Comparison of ENCODE assay signal across 23 cellular contexts in the genomic region with DNA sequence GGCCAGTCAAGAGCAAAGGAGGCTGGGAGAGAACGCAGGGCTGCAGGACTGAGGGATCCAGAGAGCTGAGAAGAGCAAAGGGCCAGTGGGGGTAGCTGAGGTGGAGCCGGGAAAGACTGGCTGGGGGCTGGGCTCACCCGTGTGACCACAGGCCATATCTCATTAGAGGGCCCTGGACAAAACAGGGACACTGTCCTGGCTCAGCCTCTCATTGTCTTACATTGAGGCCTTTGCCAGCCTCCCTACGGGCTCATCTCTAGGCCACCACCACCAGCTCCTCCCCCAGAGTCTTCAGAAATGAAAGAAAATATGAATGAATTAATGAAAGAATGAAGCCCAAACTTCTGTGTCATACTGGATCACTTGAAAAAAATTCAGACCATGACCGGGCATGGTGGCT. TPM values are rescaled to one million over a fixed set of nuclear protein-coding genes. Genes with fewer than 3 reads are reported as not detected.
DNase-seq lines count a peak whose midpoint lies in the region; ATAC-seq, FAIRE-seq and TF ChIP-seq lines count a peak whose summit lies in the region.
"Had no signal": no experiment of that assay in that cellular context is flagged by ENCODE, and none has a peak within 500 bp of the region (broad histone marks: within the 10 kb centered on the region; RNA-seq: fewer than 3 reads in every experiment).

No MANE protein-coding gene starts in this region.

- H2BK12ac ChIP-seq in H9 (ENCODE audit: insufficient read length, low read depth, low read length) (no peak overlapping the region), H1 (ENCODE audit: low read depth, low read length) (0 out of 2 replicates have a peak overlapping the region, but pooled peaks have one; percentile 71)

- no peak overlapping the region for H3K4me3 ChIP-seq in BLaER1 treated with 17β-estradiol and CSF1 and Interleukin-3, amounts not matched to agents 10 nM and 100 nM
- no peak overlapping the region for H3K4me3 ChIP-seq in H1 (ENCODE audit: extremely low read depth in 1 of 4, insufficient read depth in 2 of 4, low read depth in 3 of 4, low read length in 4 of 4)
- H3K4me3 ChIP-seq: A549, GM23338, MG63, SJCRH30 had no signal

- H2BK5ac ChIP-seq in H9 (ENCODE audit: insufficient read length, low read length) (no peak overlapping the region), H1 (ENCODE audit: low read depth, low read length) (peak overlapping the region; percentile 10; the same call in 1 of the 2 replicates)

- no peaks in the 10 kb centered on the region for H3K79me2 ChIP-seq in H9 (ENCODE audit: insufficient read depth, low read length)
- no peaks in the 10 kb centered on the region for H3K79me2 ChIP-seq in H1 (ENCODE audit: control insufficient read depth in 1 of 2, insufficient read depth in 2 of 2, low read length in 2 of 2)

- H3K27ac ChIP-seq in BLaER1 treated with 17β-estradiol and CSF1 and Interleukin-3, amounts not matched to agents 10 nM and 100 nM = peak overlapping the region in 7 of 11 experiments; percentile 6 to 77 (median 40); a peak in 12 of 22 replicates
- H3K27ac ChIP-seq in H9 (ENCODE audit: insufficient read length, low read depth, low read length) (no peak overlapping the region), H1 (ENCODE audit: low read depth, low read length) (no peak overlapping the region)
- H3K27ac ChIP-seq: A549, SJCRH30 had no signal

- H2BK120ac ChIP-seq in H9 (ENCODE audit: low read depth, low read length, poor library complexity, severe bottlenecking) = no peak overlapping the region
- no peak overlapping the region for H2BK120ac ChIP-seq in H1 (replicated peaks; ENCODE audit: low read depth, low read length)

- TF ChIP-seq EP300 in H1 (IDR thresholded peaks at IDR 0.05; ENCODE audit: borderline replicate concordance in 1 of 2, low read depth in 2 of 2, low read length in 2 of 2) = no peak

- H4K91ac ChIP-seq in H9 (ENCODE audit: insufficient read length, low read depth, low read length) (no peak overlapping the region), H1 (replicated peaks; ENCODE audit: insufficient read length, low read length) (peak overlapping the region; percentile 52)

- no peak for TF ChIP-seq POLR2A in H1 (IDR thresholded peaks at IDR 0.05; ENCODE audit: control extremely low read depth in 1 of 2, low read depth in 2 of 2, low read length in 2 of 2)

- H2AFZ ChIP-seq in H9 (ENCODE audit: low read length) (no peak overlapping the region), H1 (ENCODE audit: low read length) (no peak overlapping the region)
- H2AFZ ChIP-seq: GM23338 had no signal

- no CpG with 5 or more reads among the region's 5 CpGs for WGBS in H9 (ENCODE audit: extremely low coverage, insufficient read length, low lambda C conversion rate)
- WGBS in H1 (ENCODE audit: extremely low coverage in 1 of 2, insufficient coverage in 1 of 2, insufficient read length in 1 of 2, insufficient replicate concordance in 2 of 2, low coverage in 1 of 2, low lambda C conversion rate in 2 of 2, missing lambda C conversion rate in 1 of 2), 2 experiments = 84% methylated on average over 5 of the region's 5 CpGs; no CpG with 5 or more reads in 1 of the 2 experiments

- H3K9me3 Mint-ChIP-seq in H9 = no peaks in the 10 kb centered on the region
- H3K9me3 Mint-ChIP-seq in stimulated activated effector memory CD8-positive, alpha-beta T cell treated with anti-CD3 and anti-CD28 coated beads, Interleukin-12 subunit alpha, Interleukin-12 subunit beta, amount 100 ng/mL, for 72 hours = no peaks in the 10 kb centered on the region
- H3K9me3 Mint-ChIP-seq: CD8-positive, alpha-beta T cell; GM23338 had no signal

- H3K56ac ChIP-seq in H9 (ENCODE audit: insufficient read length, low read depth, low read length) = no peak overlapping the region
- H3K56ac ChIP-seq in H1 (replicated peaks; ENCODE audit: insufficient read length, low read depth, low read length) = no peak overlapping the region

- POLR2A ChIA-PET in H1 (lab: Charles Lee; ENCODE audit: partially characterized antibody) = no interaction called here

- H2BK15ac ChIP-seq in H9 (ENCODE audit: low read depth, low read length) (no peak overlapping the region), H1 (ENCODE audit: low read length) (no peak overlapping the region)

- FAIRE-seq in H1 (lab: Jason Lieb, UNC) = no peak
- FAIRE-seq: A549, GM12892, GM18507, RCC 7860 had no signal

- H3K23me2 ChIP-seq in H9 (ENCODE audit: insufficient read length, low read depth, low read length, poor library complexity, severe bottlenecking) (no peaks in the 10 kb centered on the region), H1 (ENCODE audit: low read depth, low read length) (no peaks in the 10 kb centered on the region)

- no peak overlapping the region for H3K4me3 Mint-ChIP-seq in H9
- H3K4me3 Mint-ChIP-seq in stimulated activated effector memory CD8-positive, alpha-beta T cell treated with anti-CD3 and anti-CD28 coated beads, Interleukin-12 subunit alpha, Interleukin-12 subunit beta, amount 100 ng/mL, for 72 hours = no peak overlapping the region
- H3K4me3 Mint-ChIP-seq: CD8-positive, alpha-beta T cell; GM23338 had no signal

- no peaks in the 10 kb centered on the region for H3K9me3 ChIP-seq in BLaER1 treated with 17β-estradiol and CSF1 and Interleukin-3, amounts not matched to agents 10 nM and 100 nM (replicated peaks in 1 of 11)
- H3K9me3 ChIP-seq in H9 (ENCODE audit: control insufficient read depth, low read depth, low read length) = no peaks in the 10 kb centered on the region
- no peaks in the 10 kb centered on the region for H3K9me3 ChIP-seq in H1 (ENCODE audit: insufficient read depth in 2 of 2, low read depth in 1 of 2, low read length in 1 of 2)
- H3K9me3 ChIP-seq: A549, MG63, SJCRH30 had no signal

- H4K8ac ChIP-seq in H9 (replicated peaks; ENCODE audit: insufficient read length, low read depth, low read length) (no peak overlapping the region), H1 (ENCODE audit: extremely low read depth, insufficient read depth, low read length) (peak overlapping the region; percentile 22; the same call in 1 of the 2 replicates)

- no peak overlapping the region for H3K14ac ChIP-seq in H9 (ENCODE audit: insufficient read depth, low read length)
- no peak overlapping the region for H3K14ac ChIP-seq in H1 (ENCODE audit: insufficient read length)

- H4K20me1 ChIP-seq in BLaER1 treated with 17β-estradiol and CSF1 and Interleukin-3, amounts not matched to agents 10 nM and 100 nM = no peaks in the 10 kb centered on the region
- no peaks in the 10 kb centered on the region for H4K20me1 ChIP-seq in H9 (ENCODE audit: control insufficient read depth, insufficient read depth, insufficient read length)
- H4K20me1 ChIP-seq in H1 (replicated peaks in 1 of 2; ENCODE audit: control insufficient read depth in 1 of 2, insufficient read depth in 2 of 2, low read length in 2 of 2) = no peaks in the 10 kb centered on the region

- H2BK20ac ChIP-seq in H9 (ENCODE audit: low read depth, low read length, poor library complexity, severe bottlenecking) (no peak overlapping the region), H1 (ENCODE audit: low read length) (no peak overlapping the region)

- H3K4me1 ChIP-seq in BLaER1 treated with 17β-estradiol and CSF1 and Interleukin-3, amounts not matched to agents 10 nM and 100 nM = peaks cover 24 to 73% (median 56%) of the 10 kb centered on the region in 10 experiments
- H3K4me1 ChIP-seq in H9 (ENCODE audit: insufficient read depth, low read length) (peaks cover 2% of the 10 kb centered on the region; the same call in 1 of the 2 replicates), H1 (replicated peaks in 1 of 4; ENCODE audit: control insufficient read depth in 3 of 4, insufficient read depth in 4 of 4, low read length in 3 of 4) (peaks cover 0 to 28% (median 13%) of the 10 kb centered on the region in 4 experiments; a peak in 5 of 7 replicates)
- H3K4me1 ChIP-seq: A549, SJCRH30 had no signal

- peak overlapping the region in 7 of 11 experiments; percentile 72 to 83 (median 77); a peak in 8 of 22 replicates for H3K4me2 ChIP-seq in BLaER1 treated with 17β-estradiol and CSF1 and Interleukin-3, amounts not matched to agents 10 nM and 100 nM
- no peak overlapping the region for H3K4me2 ChIP-seq in H9 (ENCODE audit: insufficient read depth, insufficient read length, low read length)
- no peak overlapping the region for H3K4me2 ChIP-seq in H1 (ENCODE audit: insufficient read depth in 1 of 2, low read depth in 2 of 2, low read length in 2 of 2)
- H3K4me2 ChIP-seq: A549, GM23338 had no signal

- TF ChIP-seq CTCF in H9 (conservative IDR thresholded peaks at IDR 0.05) (no peak), H1 (IDR thresholded peaks at IDR 0.05; ENCODE audit: control extremely low read depth in 1 of 3, insufficient read depth in 1 of 3, low read depth in 1 of 3, low read length in 3 of 3) (no peak)

- peak overlapping the region in 2 of 3 experiments; percentile 23 to 25; a peak in 2 of 7 replicates for H3K27ac Mint-ChIP-seq in H9
- peak overlapping the region; percentile 90 for H3K27ac Mint-ChIP-seq in stimulated activated effector memory CD8-positive, alpha-beta T cell treated with anti-CD3 and anti-CD28 coated beads, Interleukin-12 subunit alpha, Interleukin-12 subunit beta, amount 100 ng/mL, for 72 hours
- H3K27ac Mint-ChIP-seq: CD8-positive, alpha-beta T cell; GM23338 had no signal

- H3K23ac ChIP-seq in H9 (ENCODE audit: insufficient read length, low read depth, low read length) (no peak overlapping the region), H1 (ENCODE audit: insufficient read length) (no peak overlapping the region)

- H3K27me3 Mint-ChIP-seq in H9 (ENCODE audit: low read depth) = peaks cover 11% of the 10 kb centered on the region

- H3K4ac ChIP-seq in H9 (ENCODE audit: low read depth, low read length) (no peak overlapping the region), H1 (replicated peaks; ENCODE audit: insufficient read length, low read depth, low read length) (no peak overlapping the region)

- H3K79me1 ChIP-seq in H9 (ENCODE audit: insufficient read depth, low read depth, low read length, poor library complexity, severe bottlenecking) = no peaks in the 10 kb centered on the region
- no peaks in the 10 kb centered on the region for H3K79me1 ChIP-seq in H1 (ENCODE audit: low read depth, low read length)

- DNase-seq in H9 (no peak), H1 (ENCODE audit: low read depth in 1 of 2, low spot score in 2 of 2) (no peak), retina (no peak), DMS153 treated with DMSO at 0.1 percent for 48 hours (lab: John Stamatoyannopoulos, UW; ENCODE audit: unreplicated experiment) (no peak), kidney glomerular epithelial cell (lab: John Stamatoyannopoulos, UW) (no peak)
- no peak for DNase-seq in stimulated activated effector memory CD8-positive, alpha-beta T cell treated with anti-CD3 and anti-CD28 coated beads, Interleukin-12 subunit alpha, Interleukin-12 subunit beta, amount 100 ng/mL, for 72 hours (ENCODE audit: low spot score in 2 of 2)
- DNase-seq: CD8-positive, alpha-beta T cell; MG63; NCI-H1048; NCI-H1417 treated with DMSO at 0.1 percent for 48 hours; NCI-H187; NCI-H446 treated with DMSO at 0.1 percent for 48 hours; NCI-H526 treated with DMSO at 0.1 percent for 48 hours; OCI-M1; SJCRH30 had no signal

- no peak overlapping the region for H3T11ph ChIP-seq in H9 (ENCODE audit: low read length)

- no peaks in the 10 kb centered on the region for H3K36me3 ChIP-seq in BLaER1 treated with 17β-estradiol and CSF1 and Interleukin-3, amounts not matched to agents 10 nM and 100 nM
- H3K36me3 ChIP-seq in H1 (ENCODE audit: control insufficient read depth in 2 of 4, insufficient read depth in 4 of 4, low read length in 3 of 4) = no peaks in the 10 kb centered on the region
- H3K36me3 ChIP-seq: MG63, SJCRH30 had no signal

- H3K36me3 Mint-ChIP-seq in H9 (ENCODE audit: insufficient read depth in 1 of 3, low read depth in 3 of 3) = peaks cover 0 to 4% (median 0%) of the 10 kb centered on the region in 3 experiments; a peak in 3 of 7 replicates
- no peaks in the 10 kb centered on the region for H3K36me3 Mint-ChIP-seq in stimulated activated effector memory CD8-positive, alpha-beta T cell treated with anti-CD3 and anti-CD28 coated beads, Interleukin-12 subunit alpha, Interleukin-12 subunit beta, amount 100 ng/mL, for 72 hours
- H3K36me3 Mint-ChIP-seq: CD8-positive, alpha-beta T cell had no signal

- no peak overlapping the region for H4K5ac ChIP-seq in H9 (ENCODE audit: insufficient read length, low read depth, low read length)
- no peak overlapping the region for H4K5ac ChIP-seq in H1 (ENCODE audit: insufficient read length, low read depth, low read length)

- no peak for ATAC-seq in stimulated activated effector memory CD8-positive, alpha-beta T cell treated with anti-CD3 and anti-CD28 coated beads, Interleukin-12 subunit alpha, Interleukin-12 subunit beta, amount 100 ng/mL, for 72 hours
- ATAC-seq: A549; CD8-positive, alpha-beta T cell had no signal

- H2AK5ac ChIP-seq in H9 (ENCODE audit: insufficient read length, low read length) = no peak overlapping the region
- no peak overlapping the region for H2AK5ac ChIP-seq in H1 (ENCODE audit: low read depth, low read length)

- H3K4me1 Mint-ChIP-seq in H9 = peaks cover 30 to 40% of the 10 kb centered on the region in 2 experiments
- peaks cover 31% of the 10 kb centered on the region for H3K4me1 Mint-ChIP-seq in stimulated activated effector memory CD8-positive, alpha-beta T cell treated with anti-CD3 and anti-CD28 coated beads, Interleukin-12 subunit alpha, Interleukin-12 subunit beta, amount 100 ng/mL, for 72 hours

- CTCF ChIA-PET in H1 (lab: Charles Lee; ENCODE audit: partially characterized antibody) = interaction anchor here (1.1 to 4.7 kb wide), 7 partner anchors 8 to 144 kb away, joined by 3 to 49 read pairs (median 6); a partner anchor contains a TSS

- peak overlapping the region in 1 of 11 experiments; percentile 5; a peak in 1 of 22 replicates for H3K9ac ChIP-seq in BLaER1 treated with 17β-estradiol and CSF1 and Interleukin-3, amounts not matched to agents 10 nM and 100 nM
- H3K9ac ChIP-seq in H9 (ENCODE audit: extremely low read depth, insufficient read length, low read length) (no peak overlapping the region), H1 (replicated peaks in 1 of 4; ENCODE audit: extremely low read depth in 1 of 4, low read depth in 3 of 4, low read length in 3 of 4) (no peak overlapping the region)

- no peaks in the 10 kb centered on the region for H3K27me3 ChIP-seq in BLaER1 treated with 17β-estradiol and CSF1 and Interleukin-3, amounts not matched to agents 10 nM and 100 nM
- no peaks in the 10 kb centered on the region for H3K27me3 ChIP-seq in H9 (ENCODE audit: insufficient read depth, low read length)
- no peaks in the 10 kb centered on the region for H3K27me3 ChIP-seq in H1 (replicated peaks in 1 of 4; ENCODE audit: control insufficient read depth in 3 of 4, extremely low read depth in 1 of 4, insufficient read depth in 3 of 4, low read length in 3 of 4)
- H3K27me3 ChIP-seq: MG63 had no signal

- TF ChIP-seq RAD21 in H1 (IDR thresholded peaks at IDR 0.05 in 1 of 2, conservative IDR thresholded peaks at IDR 0.05 in 1 of 2; ENCODE audit: low read depth in 2 of 2, low read length in 2 of 2) = no peak

- no peak overlapping the region for H3K18ac ChIP-seq in H9 (ENCODE audit: insufficient read length, low read depth, low read length)
- no peak overlapping the region for H3K18ac ChIP-seq in H1 (ENCODE audit: extremely low read depth, low read length)

RNA-seq across cellular contexts. Expression of a gene that starts 9.2 kb away (rescaled TPM):
- total RNA-seq in H9 (2021) = 0.92 and 1.4 TPM in 2 replicates
- 1.0 and 1.1 TPM in 2 replicates for total RNA-seq in H1 (2021; fragmentation: NEBNext Ultra II Directional; extraction: Animal tissue kit (Norgen Biotek cat#: 25700))
- polyA plus RNA-seq in H1 (2011; rRNA removed) = 1.4 and 1.5 TPM in 2 replicates
- polyA plus RNA-seq in H1 (2011; cell fraction: cytosol; rRNA removed) = 0.75 TPM
- 0.86 TPM for polyA plus RNA-seq in H1 (2011; cell fraction: nucleus; rRNA removed)
- 0.84 to 1.0 TPM (median 0.98 TPM) in 4 replicates for polyA plus RNA-seq in H1 (2012, experiment 1 of 2)
- polyA plus RNA-seq in H1 (2012, experiment 2 of 2) = 0.87 TPM
- polyA plus RNA-seq in H1 (2013, experiment 1 of 2) = 0.79 TPM
- polyA plus RNA-seq in H1 (2013, experiment 2 of 2) = 0.79 TPM
- polyA minus RNA-seq in H1 (2011; rRNA and poly(A)+ RNA removed) = 1.0 and 1.5 TPM in 2 replicates
- 0.44 TPM for polyA minus RNA-seq in H1 (2011; cell fraction: cytosol; rRNA and poly(A)+ RNA removed)
- polyA minus RNA-seq in H1 (2011; cell fraction: nucleus; rRNA and poly(A)+ RNA removed) = 0.70 TPM
- total RNA-seq: SJCRH30 had no signal

RNA-seq across cellular contexts. Expression of a gene that starts 12.7 kb away (rescaled TPM):
- total RNA-seq in H9 (2021) = not detected in 2 replicates
- total RNA-seq in H1 (2021; fragmentation: NEBNext Ultra II Directional; extraction: Animal tissue kit (Norgen Biotek cat#: 25700)) = 0.84 TPM in 1 of 2 replicates, not detected in the other
- 0.28 and 0.30 TPM in 2 replicates for polyA plus RNA-seq in H1 (2011; rRNA removed)
- polyA plus RNA-seq in H1 (2011; cell fraction: cytosol; rRNA removed) = 0.28 TPM
- 0.33 TPM for polyA plus RNA-seq in H1 (2011; cell fraction: nucleus; rRNA removed)
- polyA plus RNA-seq in H1 (2012, experiment 1 of 2) = 0.24 to 0.43 TPM (median 0.28 TPM) in 3 of 4 replicates, not detected in the other
- polyA plus RNA-seq in H1 (2012, experiment 2 of 2) = 0.22 TPM
- 0.10 TPM for polyA plus RNA-seq in H1 (2013, experiment 1 of 2)
- 0.13 TPM for polyA plus RNA-seq in H1 (2013, experiment 2 of 2)
- polyA minus RNA-seq in H1 (2011; rRNA and poly(A)+ RNA removed) = 0.13 and 0.39 TPM in 2 replicates
- not detected for polyA minus RNA-seq in H1 (2011; cell fraction: cytosol; rRNA and poly(A)+ RNA removed)
- not detected for polyA minus RNA-seq in H1 (2011; cell fraction: nucleus; rRNA and poly(A)+ RNA removed)
- total RNA-seq: G401, GM23338, LHCN-M2, SJCRH30 had no signal

RNA-seq across cellular contexts. Expression of a gene that starts 25.8 kb away (rescaled TPM):
- total RNA-seq in H9 (2021) = 77.0 and 81.6 TPM in 2 replicates
- total RNA-seq in H1 (2021; fragmentation: NEBNext Ultra II Directional; extraction: Animal tissue kit (Norgen Biotek cat#: 25700)) = 122 and 130 TPM in 2 replicates
- polyA plus RNA-seq in H1 (2011; rRNA removed) = 66.7 and 110 TPM in 2 replicates
- 101 TPM for polyA plus RNA-seq in H1 (2011; cell fraction: cytosol; rRNA removed)
- polyA plus RNA-seq in H1 (2011; cell fraction: nucleus; rRNA removed) = 162 TPM
- 76.6 to 172 TPM (median 129 TPM) in 4 replicates for polyA plus RNA-seq in H1 (2012, experiment 1 of 2)
- polyA plus RNA-seq in H1 (2012, experiment 2 of 2) = 53.7 TPM
- polyA plus RNA-seq in H1 (2013, experiment 1 of 2) = 37.8 TPM
- polyA plus RNA-seq in H1 (2013, experiment 2 of 2) = 37.4 TPM
- 150 and 166 TPM in 2 replicates for polyA minus RNA-seq in H1 (2011; rRNA and poly(A)+ RNA removed)
- polyA minus RNA-seq in H1 (2011; cell fraction: cytosol; rRNA and poly(A)+ RNA removed) = 183 TPM
- polyA minus RNA-seq in H1 (2011; cell fraction: nucleus; rRNA and poly(A)+ RNA removed) = 71.0 TPM

Comparison
In these comparisons a context has a peak if more than half of its experiments do, and no peak if none do; other contexts are left out.
1. H3K27ac ChIP-seq: peak in BLaER1 treated with 17β-estradiol and CSF1 and Interleukin-3, amounts not matched to agents 10 nM and 100 nM (7 of 11); none in H9 (single experiment) and H1 (single experiment).
2. H3K4me2 ChIP-seq: peak in BLaER1 treated with 17β-estradiol and CSF1 and Interleukin-3, amounts not matched to agents 10 nM and 100 nM (7 of 11); none in H9 (single experiment) and H1 (0 of 2).